In the genomic region with DNA sequence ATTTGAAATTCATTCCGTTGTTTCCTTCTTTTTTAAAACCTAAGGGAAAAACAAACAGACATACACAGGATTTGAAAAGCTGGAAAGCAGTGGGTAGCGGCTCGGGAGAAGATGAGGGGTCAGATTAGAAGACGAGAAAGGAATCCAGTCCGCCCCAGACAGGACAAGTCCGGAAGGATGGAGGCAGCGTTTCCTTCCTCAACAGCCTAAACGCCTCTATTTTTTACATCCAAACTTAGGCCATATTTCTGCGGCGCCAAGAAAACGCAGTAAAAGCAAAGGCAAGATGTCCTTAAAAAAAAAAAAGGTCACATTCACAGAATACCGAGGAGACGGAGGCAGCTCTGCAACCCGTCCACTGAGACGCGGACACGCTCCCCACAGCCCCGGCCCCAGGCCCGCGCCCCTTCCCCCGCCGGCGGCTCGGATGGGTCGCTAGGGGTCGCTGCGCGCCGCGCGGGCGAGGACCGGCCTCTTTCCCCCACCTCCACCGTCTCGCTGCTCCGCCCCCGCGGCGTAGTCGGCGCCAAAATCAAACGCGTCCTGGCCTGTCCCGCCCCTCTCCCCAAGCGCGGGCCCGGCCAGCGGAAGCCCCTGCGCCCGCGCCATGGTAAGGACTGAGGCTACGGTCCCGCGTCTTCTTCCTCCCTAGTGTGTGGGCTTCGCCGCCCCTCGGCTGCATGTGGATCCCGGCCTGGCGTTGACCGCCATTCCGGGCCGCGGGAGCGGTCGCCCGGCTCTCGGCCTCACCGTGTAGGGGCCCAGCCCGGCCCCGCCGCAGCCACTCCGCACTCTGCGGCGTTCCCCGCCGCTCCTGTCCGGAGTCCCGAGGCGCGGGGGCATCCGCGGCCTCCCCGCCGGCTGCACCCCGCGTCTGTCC, we compare ENCODE assay signal across 1 cellular context.
TF ChIP-seq lines count a peak whose summit lies in the region.

A gene with protein sequence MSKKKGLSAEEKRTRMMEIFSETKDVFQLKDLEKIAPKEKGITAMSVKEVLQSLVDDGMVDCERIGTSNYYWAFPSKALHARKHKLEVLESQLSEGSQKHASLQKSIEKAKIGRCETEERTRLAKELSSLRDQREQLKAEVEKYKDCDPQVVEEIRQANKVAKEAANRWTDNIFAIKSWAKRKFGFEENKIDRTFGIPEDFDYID (plus strand): TSS at position 558 of the 880 bp plus-strand sequence. CDS start 50 bp downstream, at position 608.

TF ChIP-seq in HEK293, 187 proteins besides CTCF, POLR2A, EP300 and RAD21 (continued from another document):
- TF ChIP-seq ZNF791 (tag by site-specific recombination; IDR thresholded peaks at IDR 0.05) (no peak), ZNF596 (tag by site-specific recombination; IDR thresholded peaks at IDR 0.05) (no peak), ZNF670 (tag by site-specific recombination; IDR thresholded peaks at IDR 0.05; ENCODE audit: low read depth) (no peak), ZNF133 (tag by site-specific recombination; IDR thresholded peaks at IDR 0.05) (no peak), ZNF610 (tag by site-specific recombination; IDR thresholded peaks at IDR 0.05; ENCODE audit: borderline replicate concordance) (0 out of 2 replicates have a peak, but pooled peaks have one; percentile 39), ZBTB8A (tag by site-specific recombination; IDR thresholded peaks at IDR 0.05) (peak; percentile 56; the same call in 1 of the 2 replicates), ZNF660 (tag by site-specific recombination; IDR thresholded peaks at IDR 0.05) (no peak), ZNF239 (tag by site-specific recombination; IDR thresholded peaks at IDR 0.05) (no peak), ZNF843 (tag by site-specific recombination; IDR thresholded peaks at IDR 0.05) (no peak; the same call in 1 of the 2 replicates), ZNF274 (IDR thresholded peaks at IDR 0.05; ENCODE audit: low read length) (no peak), ZNF274 (tag by site-specific recombination; IDR thresholded peaks at IDR 0.05; ENCODE audit: borderline replicate concordance) (no peak), ZSCAN23 (tag by site-specific recombination; IDR thresholded peaks at IDR 0.05) (no peak), WT1 (tag by site-specific recombination; IDR thresholded peaks at IDR 0.05) (no peak), ZNF626 (tag by site-specific recombination; IDR thresholded peaks at IDR 0.05) (no peak), ZNF521 (tag by site-specific recombination; IDR thresholded peaks at IDR 0.05) (no peak), ZNF837 (tag by site-specific recombination; IDR thresholded peaks at IDR 0.05) (no peak), ZNF571 (tag by site-specific recombination; IDR thresholded peaks at IDR 0.05) (no peak), GLI4 (tag by site-specific recombination; IDR thresholded peaks at IDR 0.05) (no peak), ZNF311 (tag by site-specific recombination; IDR thresholded peaks at IDR 0.05; ENCODE audit: borderline replicate concordance) (no peak), ZFP3 (tag by site-specific recombination; IDR thresholded peaks at IDR 0.05; ENCODE audit: low read depth) (no peak), ZNF184 (tag by site-specific recombination; IDR thresholded peaks at IDR 0.05) (no peak), ZBTB20 (tag by site-specific recombination; IDR thresholded peaks at IDR 0.05) (peak; percentile 71; the same call in 1 of the 2 replicates), ZNF510 (tag by site-specific recombination; IDR thresholded peaks at IDR 0.05; ENCODE audit: insufficient replicate concordance) (no peak), ZFHX2 (tag by site-specific recombination; conservative IDR thresholded peaks at IDR 0.05) (peak; percentile 86), ZNF585B (tag by site-specific recombination; IDR thresholded peaks at IDR 0.05) (no peak), ZNF140 (tag by site-specific recombination; IDR thresholded peaks at IDR 0.05) (no peak), ZNF248 (tag by site-specific recombination; IDR thresholded peaks at IDR 0.05) (no peak), KLF9 (tag by site-specific recombination; IDR thresholded peaks at IDR 0.05; ENCODE audit: low read depth) (peak; percentile 86), ZXDB (tag by site-specific recombination; IDR thresholded peaks at IDR 0.05) (peak; percentile 96)
- TF ChIP-seq, protein P1, sequence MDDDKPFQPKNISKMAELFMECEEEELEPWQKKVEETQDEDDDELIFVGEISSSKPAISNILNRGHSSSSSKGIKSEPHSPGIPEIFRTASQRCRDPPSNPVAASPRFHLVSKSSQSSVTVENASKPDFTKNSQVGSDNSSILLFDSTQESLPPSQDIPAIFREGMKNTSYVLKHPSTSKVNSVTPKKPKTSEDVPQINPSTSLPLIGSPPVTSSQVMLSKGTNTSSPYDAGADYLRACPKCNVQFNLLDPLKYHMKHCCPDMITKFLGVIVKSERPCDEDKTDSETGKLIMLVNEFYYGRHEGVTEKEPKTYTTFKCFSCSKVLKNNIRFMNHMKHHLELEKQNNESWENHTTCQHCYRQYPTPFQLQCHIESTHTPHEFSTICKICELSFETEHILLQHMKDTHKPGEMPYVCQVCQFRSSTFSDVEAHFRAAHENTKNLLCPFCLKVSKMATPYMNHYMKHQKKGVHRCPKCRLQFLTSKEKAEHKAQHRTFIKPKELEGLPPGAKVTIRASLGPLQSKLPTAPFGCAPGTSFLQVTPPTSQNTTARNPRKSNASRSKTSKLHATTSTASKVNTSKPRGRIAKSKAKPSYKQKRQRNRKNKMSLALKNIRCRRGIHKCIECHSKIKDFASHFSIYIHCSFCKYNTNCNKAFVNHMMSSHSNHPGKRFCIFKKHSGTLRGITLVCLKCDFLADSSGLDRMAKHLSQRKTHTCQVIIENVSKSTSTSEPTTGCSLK (tag by site-specific recombination; IDR thresholded peaks at IDR 0.05) = no peak
- TF ChIP-seq, protein P2, sequence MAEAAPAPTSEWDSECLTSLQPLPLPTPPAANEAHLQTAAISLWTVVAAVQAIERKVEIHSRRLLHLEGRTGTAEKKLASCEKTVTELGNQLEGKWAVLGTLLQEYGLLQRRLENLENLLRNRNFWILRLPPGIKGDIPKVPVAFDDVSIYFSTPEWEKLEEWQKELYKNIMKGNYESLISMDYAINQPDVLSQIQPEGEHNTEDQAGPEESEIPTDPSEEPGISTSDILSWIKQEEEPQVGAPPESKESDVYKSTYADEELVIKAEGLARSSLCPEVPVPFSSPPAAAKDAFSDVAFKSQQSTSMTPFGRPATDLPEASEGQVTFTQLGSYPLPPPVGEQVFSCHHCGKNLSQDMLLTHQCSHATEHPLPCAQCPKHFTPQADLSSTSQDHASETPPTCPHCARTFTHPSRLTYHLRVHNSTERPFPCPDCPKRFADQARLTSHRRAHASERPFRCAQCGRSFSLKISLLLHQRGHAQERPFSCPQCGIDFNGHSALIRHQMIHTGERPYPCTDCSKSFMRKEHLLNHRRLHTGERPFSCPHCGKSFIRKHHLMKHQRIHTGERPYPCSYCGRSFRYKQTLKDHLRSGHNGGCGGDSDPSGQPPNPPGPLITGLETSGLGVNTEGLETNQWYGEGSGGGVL (tag by site-specific recombination; IDR thresholded peaks at IDR 0.05) = peak; percentile 75
- TF ChIP-seq, protein P3, sequence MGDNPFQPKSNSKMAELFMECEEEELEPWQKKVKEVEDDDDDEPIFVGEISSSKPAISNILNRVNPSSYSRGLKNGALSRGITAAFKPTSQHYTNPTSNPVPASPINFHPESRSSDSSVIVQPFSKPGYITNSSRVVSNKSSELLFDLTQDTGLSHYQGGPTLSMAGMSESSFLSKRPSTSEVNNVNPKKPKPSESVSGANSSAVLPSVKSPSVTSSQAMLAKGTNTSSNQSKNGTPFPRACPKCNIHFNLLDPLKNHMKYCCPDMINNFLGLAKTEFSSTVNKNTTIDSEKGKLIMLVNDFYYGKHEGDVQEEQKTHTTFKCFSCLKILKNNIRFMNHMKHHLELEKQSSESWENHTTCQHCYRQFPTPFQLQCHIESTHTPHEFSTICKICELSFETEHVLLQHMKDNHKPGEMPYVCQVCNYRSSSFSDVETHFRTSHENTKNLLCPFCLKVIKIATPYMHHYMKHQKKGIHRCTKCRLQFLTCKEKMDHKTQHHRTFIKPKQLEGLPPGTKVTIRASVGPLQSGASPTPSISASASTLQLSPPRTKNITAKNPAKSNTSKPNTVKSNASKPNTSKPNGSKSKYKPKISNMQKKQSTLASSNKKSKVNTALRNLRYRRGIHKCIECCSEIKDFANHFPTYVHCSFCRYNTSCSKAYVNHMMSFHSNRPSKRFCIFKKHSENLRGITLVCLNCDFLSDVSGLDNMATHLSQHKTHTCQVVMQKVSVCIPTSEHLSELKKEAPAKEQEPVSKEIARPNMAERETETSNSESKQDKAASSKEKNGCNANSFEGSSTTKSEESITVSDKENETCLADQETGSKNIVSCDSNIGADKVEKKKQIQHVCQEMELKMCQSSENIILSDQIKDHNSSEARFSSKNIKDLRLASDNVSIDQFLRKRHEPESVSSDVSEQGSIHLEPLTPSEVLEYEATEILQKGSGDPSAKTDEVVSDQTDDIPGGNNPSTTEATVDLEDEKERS (tag by site-specific recombination; IDR thresholded peaks at IDR 0.05) = no peak
